In genomic region chr18:23635283-23636040, GRCh38 we compare ENCODE assay signal across 1 cellular context.
A peak's percentile ranks its signal among the peaks of the same experiment; 100 is the strongest.
TF ChIP-seq lines count a peak whose summit lies in the region.

No MANE protein-coding gene starts in this region.

TF ChIP-seq in HEK293, 187 proteins besides CTCF, POLR2A, EP300 and RAD21 (continued from another document and continues in another):
- TF ChIP-seq ZNF416 (tag by site-specific recombination; IDR thresholded peaks at IDR 0.05): no peak
- no peak for TF ChIP-seq ZSCAN16 (tag by site-specific recombination; IDR thresholded peaks at IDR 0.05)
- TF ChIP-seq ZNF423 (tag by site-specific recombination; IDR thresholded peaks at IDR 0.05): no peak
- peak; percentile 49; the same call in 1 of the 2 replicates for TF ChIP-seq ZNF600 (tag by site-specific recombination; IDR thresholded peaks at IDR 0.05)
- TF ChIP-seq PRDM10 (tag by site-specific recombination; IDR thresholded peaks at IDR 0.05): peak; percentile 90
- 0 out of 2 replicates have a peak, but pooled peaks have one; percentile 13 for TF ChIP-seq ZXDB (tag by site-specific recombination; IDR thresholded peaks at IDR 0.05)
- TF ChIP-seq TRIM28 (IDR thresholded peaks at IDR 0.05; ENCODE audit: borderline replicate concordance, low read length): no peak
- TF ChIP-seq IKZF3 (tag by site-specific recombination; IDR thresholded peaks at IDR 0.05): no peak
- TF ChIP-seq SP7 (tag by site-specific recombination; IDR thresholded peaks at IDR 0.05): peak; percentile 68
- no peak for TF ChIP-seq ZNF639 (tag by site-specific recombination; IDR thresholded peaks at IDR 0.05)
- TF ChIP-seq ZNF132 (tag by site-specific recombination; IDR thresholded peaks at IDR 0.05; ENCODE audit: borderline replicate concordance): no peak
- no peak for TF ChIP-seq ZBTB48 (tag by site-specific recombination; IDR thresholded peaks at IDR 0.05)
- no peak for TF ChIP-seq ZNF645 (tag by site-specific recombination; IDR thresholded peaks at IDR 0.05)
- TF ChIP-seq ZNF184 (tag by site-specific recombination; IDR thresholded peaks at IDR 0.05): no peak
- no peak for TF ChIP-seq HOXC10 (CRISPR knock-in tag; IDR thresholded peaks at IDR 0.05)
- no peak for TF ChIP-seq REPIN1 (tag by site-specific recombination; IDR thresholded peaks at IDR 0.05; ENCODE audit: low read depth)
- peak; percentile 98 for TF ChIP-seq ZFHX2 (tag by site-specific recombination; conservative IDR thresholded peaks at IDR 0.05)
- peak; percentile 98 for TF ChIP-seq EGR2 (tag by site-specific recombination; IDR thresholded peaks at IDR 0.05; ENCODE audit: low read depth)
- TF ChIP-seq ZNF335 (tag by site-specific recombination; conservative IDR thresholded peaks at IDR 0.05): no peak
- TF ChIP-seq ZNF362 (tag by site-specific recombination; IDR thresholded peaks at IDR 0.05): peak; percentile 38; the same call in 1 of the 2 replicates
- 0 out of 2 replicates have a peak, but pooled peaks have one; percentile 13 for TF ChIP-seq ZNF366 (tag by site-specific recombination; conservative IDR thresholded peaks at IDR 0.05)
- TF ChIP-seq ZNF221 (tag by site-specific recombination; IDR thresholded peaks at IDR 0.05; ENCODE audit: borderline replicate concordance): no peak
- no peak for TF ChIP-seq ZNF112 (tag by site-specific recombination; IDR thresholded peaks at IDR 0.05)
- peak; percentile 10; the same call in 1 of the 2 replicates for TF ChIP-seq OSR2 (tag by site-specific recombination; IDR thresholded peaks at IDR 0.05)
- TF ChIP-seq ZSCAN30 (tag by site-specific recombination; IDR thresholded peaks at IDR 0.05): no peak
- no peak for TF ChIP-seq ZNF580 (tag by site-specific recombination; IDR thresholded peaks at IDR 0.05)
- no peak for TF ChIP-seq ZNF26 (tag by site-specific recombination; IDR thresholded peaks at IDR 0.05)
- no peak for TF ChIP-seq AEBP2 (tag by site-specific recombination; IDR thresholded peaks at IDR 0.05; ENCODE audit: borderline replicate concordance)
- 0 out of 2 replicates have a peak, but pooled peaks have one; percentile 15 for TF ChIP-seq ZNF629 (tag by site-specific recombination; IDR thresholded peaks at IDR 0.05)
- 0 out of 2 replicates have a peak, but pooled peaks have one; percentile 22 for TF ChIP-seq ZNF701 (tag by site-specific recombination; IDR thresholded peaks at IDR 0.05)
- TF ChIP-seq ZNF837 (tag by site-specific recombination; IDR thresholded peaks at IDR 0.05): no peak
- TF ChIP-seq ZNF157 (tag by site-specific recombination; IDR thresholded peaks at IDR 0.05): no peak
- TF ChIP-seq ZNF174 (tag by site-specific recombination; IDR thresholded peaks at IDR 0.05): no peak
- no peak for TF ChIP-seq ZNF266 (tag by site-specific recombination; IDR thresholded peaks at IDR 0.05; ENCODE audit: low read depth)
- TF ChIP-seq SALL2 (tag by site-specific recombination; IDR thresholded peaks at IDR 0.05; ENCODE audit: borderline replicate concordance): no peak
- TF ChIP-seq ZNF341 (tag by site-specific recombination; IDR thresholded peaks at IDR 0.05; ENCODE audit: low read depth): no peak
- TF ChIP-seq KLF9 (tag by site-specific recombination; IDR thresholded peaks at IDR 0.05; ENCODE audit: low read depth): no peak
- no peak for TF ChIP-seq ATF2 (tag by site-specific recombination; IDR thresholded peaks at IDR 0.05; ENCODE audit: low read depth)
- TF ChIP-seq KLF8 (tag by site-specific recombination; IDR thresholded peaks at IDR 0.05): no peak
- TF ChIP-seq ZNF426 (tag by site-specific recombination; IDR thresholded peaks at IDR 0.05): no peak
- no peak for TF ChIP-seq SCRT1 (tag by site-specific recombination; IDR thresholded peaks at IDR 0.05; ENCODE audit: borderline replicate concordance)
- TF ChIP-seq ZBTB11 (tag by site-specific recombination; conservative IDR thresholded peaks at IDR 0.05; ENCODE audit: low read depth): no peak
- 0 out of 2 replicates have a peak, but pooled peaks have one; percentile 26 for TF ChIP-seq PRDM6 (tag by site-specific recombination; IDR thresholded peaks at IDR 0.05)
- no peak for TF ChIP-seq ZNF18 (tag by site-specific recombination; IDR thresholded peaks at IDR 0.05)
- TF ChIP-seq ZNF473 (tag by site-specific recombination; IDR thresholded peaks at IDR 0.05): no peak
